8 cellular contexts compared by ENCODE assay signal in genomic region chr2:174615951-174616436, GRCh38. TPM values are rescaled to one million over a fixed set of nuclear protein-coding genes. Genes with fewer than 3 reads are reported as not detected.
DNase-seq lines count a peak whose midpoint lies in the region; TF ChIP-seq lines count a peak whose summit lies in the region.

No MANE protein-coding gene starts in this region.

- peak overlapping the region; percentile 21 for H3K4me3 ChIP-seq in DOHH2 (ENCODE audit: low read length)
- no peak overlapping the region for H3K4me3 ChIP-seq in astrocyte of the spinal cord (ENCODE audit: low read depth, low read length)
- no peak overlapping the region for H3K4me3 ChIP-seq in dorsolateral prefrontal cortex

- in situ Hi-C loops in astrocyte of the spinal cord (cut with HindIII; ENCODE audit: low sequenced_read_pairs): no loop called here

- H3K9me2 ChIP-seq in DOHH2 (replicated peaks; ENCODE audit: control insufficient read depth, low read length): no peaks in the 10 kb centered on the region

- intact Hi-C loops in dorsolateral prefrontal cortex (cut with DNase I): no loop called here

- H3K36me3 ChIP-seq in DOHH2 (ENCODE audit: control insufficient read depth, low read length): 0 out of 2 replicates have a peak, but pooled peaks cover 5% of the 10 kb centered on the region
- H3K36me3 ChIP-seq in KOPT-K1 (ENCODE audit: insufficient read depth, low read length): peaks cover 53% of the 10 kb centered on the region

- H3K4me1 ChIP-seq in DOHH2 (ENCODE audit: control insufficient read depth, low read length): peaks cover 62% of the 10 kb centered on the region

- TF ChIP-seq CTCF in DOHH2 (IDR thresholded peaks at IDR 0.05; ENCODE audit: low read depth, low read length, poor library complexity, severe bottlenecking) (no peak), astrocyte of the spinal cord (IDR thresholded peaks at IDR 0.05; ENCODE audit: low read depth, low read length) (no peak), dorsolateral prefrontal cortex (IDR thresholded peaks at IDR 0.05 in 54 of 56, conservative IDR thresholded peaks at IDR 0.05 in 2 of 56; ENCODE audit: low read depth in 1 of 56, partially characterized antibody in 56 of 56) (no peak)

- H3K9me3 ChIP-seq in DOHH2 (ENCODE audit: control insufficient read depth, insufficient read depth, low read length): no peaks in the 10 kb centered on the region
- no peaks in the 10 kb centered on the region for H3K9me3 ChIP-seq in KOPT-K1 (ENCODE audit: insufficient read depth, low read length, poor library complexity, severe bottlenecking)

- no peaks in the 10 kb centered on the region for H4K20me1 ChIP-seq in DOHH2 (ENCODE audit: control insufficient read depth, insufficient read depth, low read depth, low read length)

- H3K27me3 ChIP-seq in DOHH2 (ENCODE audit: control insufficient read depth, low read length): no peaks in the 10 kb centered on the region
- no peaks in the 10 kb centered on the region for H3K27me3 ChIP-seq in dorsolateral prefrontal cortex

- DNase-seq in astrocyte of the spinal cord (ENCODE audit: low read depth, low spot score) (peak; percentile 85), myocyte (ENCODE audit: low read depth) (peak; percentile 48), GOT3 (lab: John Stamatoyannopoulos, UW) (no peak), dorsolateral prefrontal cortex (no peak), anterior cingulate cortex (lab: John Stamatoyannopoulos, UW) (no peak)
- DNase-seq in stimulated activated CD8-positive, alpha-beta memory T cell treated with anti-CD3 and anti-CD28 coated beads, Interleukin-4, amount 100 ng/mL, for 48 hours: no peak

- H3F3A ChIP-seq in DOHH2 (ENCODE audit: control insufficient read depth, insufficient read depth): peaks cover 12% of the 10 kb centered on the region

- peak overlapping the region; percentile 49 for H3K4me2 ChIP-seq in DOHH2 (ENCODE audit: low read length)

- peaks cover 20% of the 10 kb centered on the region for H3K79me2 ChIP-seq in DOHH2 (ENCODE audit: control insufficient read depth, low read length)

- H3K27ac ChIP-seq in DOHH2 (ENCODE audit: low read depth, low read length) (peak overlapping the region; percentile 14; the same call in 1 of the 2 replicates), KOPT-K1 (ENCODE audit: low read depth, low read length, poor library complexity, severe bottlenecking) (peak overlapping the region; percentile 52), dorsolateral prefrontal cortex (peak overlapping the region in 1 of 59 donors; percentile 24)

RNA-seq across cellular contexts. Expression of gene WIPF1, which starts 18.4 kb away (rescaled TPM):
- total RNA-seq in myocyte: 14.2 and 16.2 TPM in 2 replicates
- polyA plus RNA-seq in myocyte (2012): 27.5 TPM
- total RNA-seq in dorsolateral prefrontal cortex: 100 to 1,000 TPM in 1 of 120 experiments, 10 to 100 TPM in 119; 15.8 to 100 (median 34.0) TPM

Comparison
In these comparisons a context has a peak if more than half of its experiments do, and no peak if none do; other contexts are left out.
1. DNase-seq: peak in astrocyte of the spinal cord (single experiment) and myocyte (single experiment); none in GOT3 (single experiment), dorsolateral prefrontal cortex (0 of 10), anterior cingulate cortex (0 of 58) and stimulated activated CD8-positive, alpha-beta memory T cell treated with anti-CD3 and anti-CD28 coated beads, Interleukin-4, amount 100 ng/mL, for 48 hours (single experiment).